ENCODE assay signal across 12 cellular contexts in the genomic region with DNA sequence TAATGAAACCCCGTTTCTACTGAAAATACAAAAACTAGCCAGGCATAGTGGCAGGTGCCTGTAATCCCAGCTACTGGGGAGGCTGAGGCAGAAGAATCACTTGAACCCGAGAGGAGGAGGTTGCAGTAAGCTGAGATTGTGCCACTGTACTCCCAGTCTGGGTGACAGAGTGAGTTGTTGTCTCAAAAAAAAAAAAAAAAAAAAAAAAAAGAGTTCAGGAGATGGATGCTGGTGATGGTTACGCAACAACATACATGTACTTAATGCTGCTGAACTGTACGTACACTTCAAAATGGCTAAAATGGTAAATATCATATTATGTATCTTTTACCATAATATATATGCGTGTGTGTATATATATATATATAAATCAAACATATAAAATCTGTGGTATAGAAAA. TPM values are rescaled to one million over a fixed set of nuclear protein-coding genes. Genes with fewer than 3 reads are reported as not detected.
DNase-seq lines count a peak whose midpoint lies in the region; ATAC-seq and TF ChIP-seq lines count a peak whose summit lies in the region.
"Had no signal": no experiment of that assay in that cellular context is flagged by ENCODE, and none has a peak within 500 bp of the region (broad histone marks: within the 10 kb centered on the region; RNA-seq: fewer than 3 reads in every experiment).

No MANE protein-coding gene starts in this region.

- ATAC-seq in T-helper 17 cell (no peak), HG02623 (IDR thresholded peaks at IDR 0.05; ENCODE audit: unreplicated experiment) (no peak)

- peak overlapping the region; percentile 12 for H3K27ac Mint-ChIP-seq in activated naive CD4-positive, alpha-beta T cell treated with anti-CD3 and anti-CD28 coated beads, Interleukin-2, amount 50 U/mL, for 24 hours
- no peak overlapping the region for H3K27ac Mint-ChIP-seq in activated naive CD4-positive, alpha-beta T cell treated with anti-CD3 and anti-CD28 coated beads, Interleukin-2, amount 10 ng/mL, durations not matched to agents 7 days and 5 days
- H3K27ac Mint-ChIP-seq in T-helper 17 cell (peak overlapping the region; percentile 29), progenitor cell of endocrine pancreas (no peak overlapping the region)
- H3K27ac Mint-ChIP-seq: B cell had no signal

- peak overlapping the region; percentile 82 for H3K27ac ChIP-seq in suprapubic skin

- CTCF ChIA-PET in activated naive CD4-positive, alpha-beta T cell treated with anti-CD3 and anti-CD28 coated beads, Interleukin-2, amount 10 ng/mL, durations not matched to agents 7 days and 5 days (lab: Charles Lee), result no interaction called here

- no peaks in the 10 kb centered on the region for H3K27me3 Mint-ChIP-seq in activated naive CD4-positive, alpha-beta T cell treated with anti-CD3 and anti-CD28 coated beads, Interleukin-2, amount 50 U/mL, for 24 hours
- H3K27me3 Mint-ChIP-seq in activated naive CD4-positive, alpha-beta T cell treated with anti-CD3 and anti-CD28 coated beads, Interleukin-2, amount 10 ng/mL, durations not matched to agents 7 days and 5 days, result no peaks in the 10 kb centered on the region
- H3K27me3 Mint-ChIP-seq in T-helper 17 cell (no peaks in the 10 kb centered on the region), progenitor cell of endocrine pancreas (no peaks in the 10 kb centered on the region)

- H3K36me3 Mint-ChIP-seq in activated naive CD4-positive, alpha-beta T cell treated with anti-CD3 and anti-CD28 coated beads, Interleukin-2, amount 50 U/mL, for 24 hours, result peaks cover 2% of the 10 kb centered on the region
- peaks cover under 1% of the 10 kb centered on the region for H3K36me3 Mint-ChIP-seq in activated naive CD4-positive, alpha-beta T cell treated with anti-CD3 and anti-CD28 coated beads, Interleukin-2, amount 10 ng/mL, durations not matched to agents 7 days and 5 days
- H3K36me3 Mint-ChIP-seq in T-helper 17 cell (ENCODE audit: low read depth), result peaks cover under 1% of the 10 kb centered on the region
- no peaks in the 10 kb centered on the region for H3K36me3 Mint-ChIP-seq in progenitor cell of endocrine pancreas (ENCODE audit: insufficient read depth)
- H3K36me3 Mint-ChIP-seq: naive B cell had no signal

- TF ChIP-seq CTCF in suprapubic skin (IDR thresholded peaks at IDR 0.05), result no peak
- no peak for TF ChIP-seq CTCF in progenitor cell of endocrine pancreas (IDR thresholded peaks at IDR 0.05; ENCODE audit: unreplicated experiment)

- H3K4me3 ChIP-seq in suprapubic skin, result no peak overlapping the region

- H3K9me3 Mint-ChIP-seq in activated naive CD4-positive, alpha-beta T cell treated with anti-CD3 and anti-CD28 coated beads, Interleukin-2, amount 50 U/mL, for 24 hours, result no peaks in the 10 kb centered on the region
- no peaks in the 10 kb centered on the region for H3K9me3 Mint-ChIP-seq in activated naive CD4-positive, alpha-beta T cell treated with anti-CD3 and anti-CD28 coated beads, Interleukin-2, amount 10 ng/mL, durations not matched to agents 7 days and 5 days
- no peaks in the 10 kb centered on the region for H3K9me3 Mint-ChIP-seq in progenitor cell of endocrine pancreas (ENCODE audit: low read depth)
- H3K9me3 Mint-ChIP-seq: naive B cell had no signal

- H3K4me1 Mint-ChIP-seq in activated naive CD4-positive, alpha-beta T cell treated with anti-CD3 and anti-CD28 coated beads, Interleukin-2, amount 50 U/mL, for 24 hours, result peaks cover 91% of the 10 kb centered on the region
- H3K4me1 Mint-ChIP-seq in activated naive CD4-positive, alpha-beta T cell treated with anti-CD3 and anti-CD28 coated beads, Interleukin-2, amount 10 ng/mL, durations not matched to agents 7 days and 5 days, result peaks cover 58% of the 10 kb centered on the region
- H3K4me1 Mint-ChIP-seq in T-helper 17 cell (peaks cover 15% of the 10 kb centered on the region), progenitor cell of endocrine pancreas (ENCODE audit: low read depth) (peaks cover 12% of the 10 kb centered on the region)

- no peaks in the 10 kb centered on the region for H3K9me3 ChIP-seq in T-helper 17 cell (ENCODE audit: control insufficient read depth, low read length, poor library complexity, severe bottlenecking)
- H3K9me3 ChIP-seq in suprapubic skin, result no peaks in the 10 kb centered on the region

- H3K27me3 ChIP-seq in suprapubic skin, result no peaks in the 10 kb centered on the region

- no peak overlapping the region for H3K4me3 Mint-ChIP-seq in activated naive CD4-positive, alpha-beta T cell treated with anti-CD3 and anti-CD28 coated beads, Interleukin-2, amount 50 U/mL, for 24 hours
- H3K4me3 Mint-ChIP-seq in activated naive CD4-positive, alpha-beta T cell treated with anti-CD3 and anti-CD28 coated beads, Interleukin-2, amount 10 ng/mL, durations not matched to agents 7 days and 5 days, result no peak overlapping the region
- H3K4me3 Mint-ChIP-seq in T-helper 17 cell (no peak overlapping the region), progenitor cell of endocrine pancreas (ENCODE audit: low read depth) (no peak overlapping the region)
- H3K4me3 Mint-ChIP-seq: B cell, naive B cell had no signal

- 77% methylated on average over 5 of the region's 5 CpGs for WGBS in suprapubic skin

- no peak for DNase-seq in activated naive CD4-positive, alpha-beta T cell treated with anti-CD3 and anti-CD28 coated beads, Interleukin-2, amount 10 ng/mL, durations not matched to agents 7 days and 5 days
- DNase-seq in T-helper 17 cell (no peak), fibroblast of the conjunctiva (ENCODE audit: low read depth) (peak; percentile 45), suprapubic skin (ENCODE audit: low spot score in 2 of 2) (no peak), progenitor cell of endocrine pancreas (ENCODE audit: low spot score, unreplicated experiment) (no peak), NCI-H345 (lab: John Stamatoyannopoulos, UW) (no peak)
- DNase-seq: activated T-cell treated with anti-CD3 and anti-CD28 coated beads for 4 hours, naive B cell, NCI-H146 had no signal

- H3K4me1 ChIP-seq in suprapubic skin, result peaks cover 96% of the 10 kb centered on the region

- TF ChIP-seq EP300 in suprapubic skin (IDR thresholded peaks at IDR 0.05), result no peak

- H3K36me3 ChIP-seq in suprapubic skin, result no peaks in the 10 kb centered on the region

- TF ChIP-seq POLR2A in suprapubic skin (IDR thresholded peaks at IDR 0.05), result no peak

RNA-seq across cellular contexts. Expression of gene ACTN1, which starts 29.0 kb away (rescaled TPM):
- total RNA-seq in T-helper 17 cell (10 to 100 TPM; 36.8 to 88.9 TPM), suprapubic skin (100 to 1,000 TPM in 2 of 4 donors, 10 to 100 TPM in 2; 76.8 to 117 (median 94.0) TPM), progenitor cell of endocrine pancreas (92.6 and 105 TPM in 2 replicates)

Comparison
In these comparisons a context has a peak if more than half of its experiments do, and no peak if none do; other contexts are left out.
1. H3K27ac Mint-ChIP-seq: peak in activated naive CD4-positive, alpha-beta T cell treated with anti-CD3 and anti-CD28 coated beads, Interleukin-2, amount 50 U/mL, for 24 hours (single experiment) and T-helper 17 cell (single experiment); none in activated naive CD4-positive, alpha-beta T cell treated with anti-CD3 and anti-CD28 coated beads, Interleukin-2, amount 10 ng/mL, durations not matched to agents 7 days and 5 days (single experiment) and progenitor cell of endocrine pancreas (single experiment).